Comparison of ENCODE assay signal across 21 cellular contexts in genomic region chr16:49560018-49560830, GRCh38.
DNase-seq lines count a peak whose midpoint lies in the region; ATAC-seq, FAIRE-seq and TF ChIP-seq lines count a peak whose summit lies in the region.
"Had no signal": no experiment of that assay in that cellular context is flagged by ENCODE, and none has a peak within 500 bp of the region (broad histone marks: within the 10 kb centered on the region; RNA-seq: fewer than 3 reads in every experiment).

No MANE protein-coding gene starts in this region.

- H3K27me3 Mint-ChIP-seq in astrocyte (ENCODE audit: low read depth, unreplicated experiment) = no peaks in the 10 kb centered on the region
- no peaks in the 10 kb centered on the region for H3K27me3 Mint-ChIP-seq in naive thymus-derived CD4-positive, alpha-beta T cell
- H3K27me3 Mint-ChIP-seq: activated naive CD8-positive, alpha-beta T cell; activated T-cell treated with anti-CD3 and anti-CD28 coated beads, Interleukin-2, amount 50 U/mL, for 24 hours; CD4-positive, CD25-positive, alpha-beta regulatory T cell had no signal

- FAIRE-seq in astrocyte (lab: Jason Lieb, UNC) = no peak
- FAIRE-seq: keratinocyte, urothelium cell line had no signal

- CTCF ChIA-PET in naive thymus-derived CD4-positive, alpha-beta T cell (lab: Charles Lee) = no interaction called here

- no peaks in the 10 kb centered on the region for H4K20me1 ChIP-seq in astrocyte (ENCODE audit: insufficient read depth, low read length)
- peaks cover 9% of the 10 kb centered on the region for H4K20me1 ChIP-seq in osteoblast (ENCODE audit: insufficient read depth, low read length)

- WGBS in gastroesophageal sphincter (ENCODE audit: low coverage in 1 of 2), 2 donors = 61 to 69% methylated on average over 8 to 19 of the region's 25 CpGs

- TF ChIP-seq CTCF in AG09309 (IDR thresholded peaks at IDR 0.05; ENCODE audit: control insufficient read depth, insufficient read depth, low read depth, low read length, missing control alignments) = no peak
- TF ChIP-seq CTCF in astrocyte (IDR thresholded peaks at IDR 0.05; ENCODE audit: insufficient read depth, low read depth, low read length) = no peak
- no peak for TF ChIP-seq CTCF in gastroesophageal sphincter (IDR thresholded peaks at IDR 0.05)
- no peak for TF ChIP-seq CTCF in osteoblast (IDR thresholded peaks at IDR 0.05; ENCODE audit: extremely low read depth, low read depth, low read length)

- H3K4me1 Mint-ChIP-seq in astrocyte (ENCODE audit: low read depth, unreplicated experiment) = peaks cover 29% of the 10 kb centered on the region
- no peaks in the 10 kb centered on the region for H3K4me1 Mint-ChIP-seq in naive thymus-derived CD4-positive, alpha-beta T cell
- H3K4me1 Mint-ChIP-seq: CD4-positive, CD25-positive, alpha-beta regulatory T cell had no signal

- H3K4me1 ChIP-seq in astrocyte (ENCODE audit: insufficient read depth, low read length) = peaks cover 6% of the 10 kb centered on the region
- peaks cover 0 to 16% (median 2%) of the 10 kb centered on the region in 3 donors for H3K4me1 ChIP-seq in gastroesophageal sphincter
- peaks cover 8% of the 10 kb centered on the region for H3K4me1 ChIP-seq in osteoblast (ENCODE audit: insufficient read depth, low read length)
- H3K4me1 ChIP-seq in naive thymus-derived CD4-positive, alpha-beta T cell (ENCODE audit: control insufficient read depth in 2 of 2, insufficient read depth in 2 of 2, low read length in 2 of 2) = no peaks in the 10 kb centered on the region

- peak overlapping the region; percentile 34 for H2AFZ ChIP-seq in astrocyte (ENCODE audit: low read depth, low read length)
- H2AFZ ChIP-seq in osteoblast (ENCODE audit: low read length) = peak overlapping the region; percentile 58

- peaks cover 4% of the 10 kb centered on the region for H3K9me3 Mint-ChIP-seq in astrocyte (ENCODE audit: unreplicated experiment)
- H3K9me3 Mint-ChIP-seq in naive thymus-derived CD4-positive, alpha-beta T cell = no peaks in the 10 kb centered on the region
- H3K9me3 Mint-ChIP-seq: activated T-cell treated with anti-CD3 and anti-CD28 coated beads, Interleukin-2, amount 50 U/mL, for 24 hours had no signal

- no peak overlapping the region for H3K27ac Mint-ChIP-seq in astrocyte (ENCODE audit: unreplicated experiment)
- no peak overlapping the region for H3K27ac Mint-ChIP-seq in naive thymus-derived CD4-positive, alpha-beta T cell
- H3K27ac Mint-ChIP-seq: activated naive CD8-positive, alpha-beta T cell; activated T-cell treated with anti-CD3 and anti-CD28 coated beads, Interleukin-2, amount 50 U/mL, for 24 hours; CD4-positive, CD25-positive, alpha-beta regulatory T cell had no signal

- no peaks in the 10 kb centered on the region for H3K79me2 ChIP-seq in astrocyte (ENCODE audit: insufficient read depth, low read length)
- H3K79me2 ChIP-seq in osteoblast (ENCODE audit: insufficient read depth, low read length) = no peaks in the 10 kb centered on the region

- H3K4me3 ChIP-seq in AG09309 (ENCODE audit: control insufficient read depth, low read depth, low read length) (no peak overlapping the region), astrocyte (ENCODE audit: insufficient read depth, low read depth, low read length) (no peak overlapping the region), gastroesophageal sphincter (no peak overlapping the region), osteoblast (ENCODE audit: insufficient read depth, low read length) (peak overlapping the region; percentile 31)
- H3K4me3 ChIP-seq in naive thymus-derived CD4-positive, alpha-beta T cell (ENCODE audit: low read length) = no peak overlapping the region

- intact Hi-C loops in naive thymus-derived CD4-positive, alpha-beta T cell (cut with micrococcal nuclease) = no loop called here

- peak; percentile 11 for DNase-seq in AG09309 (ENCODE audit: low read depth)
- DNase-seq in astrocyte (ENCODE audit: low read depth) = peak; percentile 82
- peak; percentile 86 for DNase-seq in osteoblast (ENCODE audit: insufficient read length, low spot score, missing footprints)
- no peak for DNase-seq in naive thymus-derived CD4-positive, alpha-beta T cell
- DNase-seq in LoVo (ENCODE audit: low spot score) = no peak
- DNase-seq in T-helper 1 cell = no peak
- DNase-seq in dedifferentiated amniotic fluid mesenchymal stem cell (ENCODE audit: extremely low spot score) = no peak
- DNase-seq: activated CD4-positive, alpha-beta T cell treated with anti-CD3 and anti-CD28 coated beads, Interleukin-2, amount 50 U/mL, for 1 hour; activated T-cell treated with anti-CD3 and anti-CD28 coated beads, Interleukin-2, amount 50 U/mL, for 24 hours; CD4-positive, CD25-positive, alpha-beta regulatory T cell; IMR-90; NCI-H2029 treated with DMSO at 0.1 percent for 48 hours; NCI-H526; PC-3; stimulated activated CD4-positive, alpha-beta T cell treated with anti-CD3 and anti-CD28 coated beads, Interleukin-12 subunit alpha, Interleukin-12 subunit beta, amount 100 ng/mL, for 4 hours; stimulated activated naive CD4-positive, alpha-beta T cell treated with Interleukin-2 at 50 U/mL for 16 hours had no signal

- no peak overlapping the region for H3K27ac ChIP-seq in astrocyte (ENCODE audit: low read depth, low read length)
- H3K27ac ChIP-seq in gastroesophageal sphincter = no peak overlapping the region
- no peak overlapping the region for H3K27ac ChIP-seq in osteoblast (ENCODE audit: low read depth, low read length)
- no peak overlapping the region for H3K27ac ChIP-seq in naive thymus-derived CD4-positive, alpha-beta T cell (ENCODE audit: low read depth, low read length)

- no peak overlapping the region for H3K4me3 Mint-ChIP-seq in astrocyte (ENCODE audit: unreplicated experiment)
- H3K4me3 Mint-ChIP-seq in naive thymus-derived CD4-positive, alpha-beta T cell = no peak overlapping the region
- H3K4me3 Mint-ChIP-seq: activated naive CD8-positive, alpha-beta T cell; activated T-cell treated with anti-CD3 and anti-CD28 coated beads, Interleukin-2, amount 50 U/mL, for 24 hours; CD4-positive, CD25-positive, alpha-beta regulatory T cell had no signal

- POLR2A ChIA-PET in naive thymus-derived CD4-positive, alpha-beta T cell (lab: Charles Lee) = no interaction called here

- no peak for TF ChIP-seq EP300 in gastroesophageal sphincter (IDR thresholded peaks at IDR 0.05)

- peak; percentile 23 for ATAC-seq in gastroesophageal sphincter
- ATAC-seq in naive thymus-derived CD4-positive, alpha-beta T cell = no peak
- ATAC-seq: PC-3, SK-N-SH treated with all-trans-retinoic acid at 6 μM for 48 hours had no signal

- H3K36me3 ChIP-seq in astrocyte (ENCODE audit: insufficient read depth, low read length) = no peaks in the 10 kb centered on the region
- H3K36me3 ChIP-seq in gastroesophageal sphincter = no peaks in the 10 kb centered on the region
- no peaks in the 10 kb centered on the region for H3K36me3 ChIP-seq in osteoblast (ENCODE audit: insufficient read depth, low read length)
- no peaks in the 10 kb centered on the region for H3K36me3 ChIP-seq in naive thymus-derived CD4-positive, alpha-beta T cell (ENCODE audit: control insufficient read depth in 2 of 3, insufficient read depth in 3 of 3, low read length in 3 of 3)

- H3K4me2 ChIP-seq in astrocyte (ENCODE audit: low read length) (peak overlapping the region; percentile 61), osteoblast (ENCODE audit: insufficient read depth, low read length) (peak overlapping the region; percentile 56)

- H3K36me3 Mint-ChIP-seq in astrocyte (ENCODE audit: low read depth, unreplicated experiment) = peaks cover 3% of the 10 kb centered on the region
- H3K36me3 Mint-ChIP-seq in naive thymus-derived CD4-positive, alpha-beta T cell = no peaks in the 10 kb centered on the region
- H3K36me3 Mint-ChIP-seq: activated naive CD8-positive, alpha-beta T cell; CD4-positive, CD25-positive, alpha-beta regulatory T cell had no signal

- H3K9me3 ChIP-seq in astrocyte (ENCODE audit: insufficient read depth, low read depth, low read length) (no peaks in the 10 kb centered on the region), gastroesophageal sphincter (no peaks in the 10 kb centered on the region), osteoblast (ENCODE audit: low read depth, low read length) (no peaks in the 10 kb centered on the region)
- H3K9me3 ChIP-seq in naive thymus-derived CD4-positive, alpha-beta T cell (ENCODE audit: control insufficient read depth in 2 of 3, low read length in 3 of 3) = no peaks in the 10 kb centered on the region

- peaks cover 3% of the 10 kb centered on the region for H3K27me3 ChIP-seq in astrocyte (ENCODE audit: insufficient read depth, low read length)
- no peaks in the 10 kb centered on the region for H3K27me3 ChIP-seq in gastroesophageal sphincter
- peaks cover 2% of the 10 kb centered on the region for H3K27me3 ChIP-seq in osteoblast (ENCODE audit: insufficient read depth, low read length)
- H3K27me3 ChIP-seq in naive thymus-derived CD4-positive, alpha-beta T cell (ENCODE audit: control insufficient read depth in 2 of 2, insufficient read depth in 2 of 2, low read length in 2 of 2) = no peaks in the 10 kb centered on the region

- no peak overlapping the region for H3K9ac ChIP-seq in astrocyte (ENCODE audit: low read length)

- TF ChIP-seq POLR2A in gastroesophageal sphincter (IDR thresholded peaks at IDR 0.05) = no peak

Comparison
In these comparisons a context has a peak if more than half of its experiments do, and no peak if none do; other contexts are left out.
1. DNase-seq: peak in AG09309 (single experiment), astrocyte (single experiment) and osteoblast (single experiment); none in naive thymus-derived CD4-positive, alpha-beta T cell (0 of 9), LoVo (single experiment), T-helper 1 cell (0 of 5) and dedifferentiated amniotic fluid mesenchymal stem cell (single experiment).